ENCODE assay signal across 9 cellular contexts in the genomic region with DNA sequence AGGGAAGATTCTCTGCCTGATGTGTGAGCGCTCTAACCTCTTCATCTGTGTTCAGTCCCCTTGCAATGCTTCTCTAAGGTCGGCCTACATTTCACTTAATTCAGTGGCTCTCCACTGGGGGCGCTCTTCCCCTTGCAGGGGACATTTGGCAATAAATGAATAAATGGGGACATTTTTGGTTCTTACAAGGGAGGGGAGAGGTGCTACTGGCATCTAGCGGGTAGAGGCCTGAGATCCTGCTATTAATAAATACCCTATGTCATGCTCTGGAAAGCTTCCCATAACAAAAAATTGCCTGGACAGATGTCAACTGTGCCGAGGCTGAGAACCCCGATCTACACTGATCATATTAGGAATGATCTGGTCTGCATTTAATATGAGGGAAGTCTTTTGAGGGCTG. TPM values are rescaled to one million over a fixed set of nuclear protein-coding genes. Genes with fewer than 3 reads are reported as not detected.
DNase-seq lines count a peak whose midpoint lies in the region; ATAC-seq and TF ChIP-seq lines count a peak whose summit lies in the region.
"Had no signal": no experiment of that assay in that cellular context is flagged by ENCODE, and none has a peak within 500 bp of the region (broad histone marks: within the 10 kb centered on the region; RNA-seq: fewer than 3 reads in every experiment).

No MANE protein-coding gene starts in this region.

- H3K27ac ChIP-seq in CD4-positive, CD25-positive, alpha-beta regulatory T cell (ENCODE audit: insufficient read depth, low read length, poor library complexity, severe bottlenecking) = no peak overlapping the region
- no peak overlapping the region for H3K27ac ChIP-seq in PC-9
- H3K27ac ChIP-seq in prostate gland = no peak overlapping the region
- H3K27ac ChIP-seq: skin epidermis had no signal

- CTCF ChIA-PET in PC-9 (lab: Charles Lee) = no interaction called here

- peaks cover 6% of the 10 kb centered on the region for H3K27me3 Mint-ChIP-seq in CD4-positive, CD25-positive, alpha-beta regulatory T cell
- no peaks in the 10 kb centered on the region for H3K27me3 Mint-ChIP-seq in HFFc6 (ENCODE audit: insufficient read depth)

- H3K4me2 ChIP-seq in PC-9 = no peak overlapping the region

- DNase-seq in CD4-positive, CD25-positive, alpha-beta regulatory T cell = peak; percentile 28 to 65 (median 46)
- peak; percentile 50 for DNase-seq in HFFc6
- DNase-seq in PC-9 = peak; percentile 39 to 44
- peak; percentile 27 to 37 for DNase-seq in activated T-helper 1 cell treated with anti-CD3 and anti-CD28 coated beads, Interleukin-2, amount 50 U/mL, for 16 hours (ENCODE audit: low read depth in 1 of 2, low spot score in 1 of 2)
- DNase-seq in germinal center (ENCODE audit: low spot score) = peak; percentile 67
- DNase-seq in prostate gland (ENCODE audit: low spot score) = no peak

- POLR2A ChIA-PET in PC-9 (lab: Charles Lee; ENCODE audit: unreplicated experiment) = no interaction called here

- H3K4me1 Mint-ChIP-seq in CD4-positive, CD25-positive, alpha-beta regulatory T cell = no peaks in the 10 kb centered on the region
- H3K4me1 Mint-ChIP-seq in HFFc6 (ENCODE audit: low read depth) = peaks cover 31% of the 10 kb centered on the region

- H4K20me1 ChIP-seq in PC-9 (ENCODE audit: insufficient read depth) = no peaks in the 10 kb centered on the region

- 28% methylated on average over 6 of the region's 6 CpGs for WGBS in prostate gland

- no peaks in the 10 kb centered on the region for H3K36me3 Mint-ChIP-seq in CD4-positive, CD25-positive, alpha-beta regulatory T cell
- H3K36me3 Mint-ChIP-seq in HFFc6 (ENCODE audit: low read depth) = no peaks in the 10 kb centered on the region

- no peaks in the 10 kb centered on the region for H3K27me3 ChIP-seq in CD4-positive, CD25-positive, alpha-beta regulatory T cell (ENCODE audit: control insufficient read depth, insufficient read depth, low read length)
- peaks cover 9% of the 10 kb centered on the region for H3K27me3 ChIP-seq in PC-9 (ENCODE audit: insufficient read depth, low read depth)
- no peaks in the 10 kb centered on the region for H3K27me3 ChIP-seq in prostate gland (replicated peaks; ENCODE audit: insufficient read depth)

- H3K4me3 Mint-ChIP-seq in CD4-positive, CD25-positive, alpha-beta regulatory T cell = no peak overlapping the region
- peak overlapping the region; percentile 25; the same call in 1 of the 2 replicates for H3K4me3 Mint-ChIP-seq in HFFc6

- H3K4me1 ChIP-seq in CD4-positive, CD25-positive, alpha-beta regulatory T cell (ENCODE audit: control insufficient read depth, insufficient read depth, low read length, poor library complexity, severe bottlenecking) = no peaks in the 10 kb centered on the region
- H3K4me1 ChIP-seq in PC-9 (replicated peaks; ENCODE audit: insufficient read depth) = no peaks in the 10 kb centered on the region
- H3K4me1 ChIP-seq in prostate gland (replicated peaks) = no peaks in the 10 kb centered on the region

- TF ChIP-seq POLR2A in prostate gland (IDR thresholded peaks at IDR 0.05) = no peak

- H3K79me2 ChIP-seq in PC-9 (ENCODE audit: low read depth) = no peaks in the 10 kb centered on the region

- H3K36me3 ChIP-seq in CD4-positive, CD25-positive, alpha-beta regulatory T cell (ENCODE audit: control insufficient read depth, insufficient read depth, low read length) = no peaks in the 10 kb centered on the region
- H3K36me3 ChIP-seq in PC-9 (ENCODE audit: low read depth) (no peaks in the 10 kb centered on the region), prostate gland (no peaks in the 10 kb centered on the region)

- TF ChIP-seq CTCF in HFFc6 (IDR thresholded peaks at IDR 0.05) (peak; percentile 97), PC-9 (conservative IDR thresholded peaks at IDR 0.05) (peak; percentile 92), prostate gland (IDR thresholded peaks at IDR 0.05) (peak; percentile 26 to 67 (median 54))

- ATAC-seq in CD4-positive, CD25-positive, alpha-beta regulatory T cell (ENCODE audit: low read depth in 2 of 2) = no peak
- no peak for ATAC-seq in GM18909 (IDR thresholded peaks at IDR 0.05; ENCODE audit: poor library complexity, unreplicated experiment)
- ATAC-seq in GM21447 (IDR thresholded peaks at IDR 0.05; ENCODE audit: unreplicated experiment) = no peak

- no peak overlapping the region for H3K27ac Mint-ChIP-seq in CD4-positive, CD25-positive, alpha-beta regulatory T cell
- H3K27ac Mint-ChIP-seq in HFFc6 = peak overlapping the region; percentile 30; the same call in 1 of the 2 replicates

- H2AFZ ChIP-seq in PC-9 = no peak overlapping the region

- no peaks in the 10 kb centered on the region for H3K9me3 Mint-ChIP-seq in CD4-positive, CD25-positive, alpha-beta regulatory T cell
- no peaks in the 10 kb centered on the region for H3K9me3 Mint-ChIP-seq in HFFc6

- no TSS peak for BruUV-seq in PC-9 (replicated peaks; lab: Mats Ljungman, UMichigan)

- no peak overlapping the region for H3K4me3 ChIP-seq in CD4-positive, CD25-positive, alpha-beta regulatory T cell (ENCODE audit: low read depth, low read length)
- H3K4me3 ChIP-seq in PC-9 (no peak overlapping the region), prostate gland (no peak overlapping the region)
- H3K4me3 ChIP-seq: skin epidermis had no signal

- no peaks in the 10 kb centered on the region for H3K9me3 ChIP-seq in CD4-positive, CD25-positive, alpha-beta regulatory T cell (ENCODE audit: control insufficient read depth in 2 of 2, low read length in 2 of 2)
- H3K9me3 ChIP-seq in PC-9 (ENCODE audit: insufficient read depth, low read depth) (no peaks in the 10 kb centered on the region), prostate gland (no peaks in the 10 kb centered on the region)

- no peaks in the 10 kb centered on the region for H3F3A ChIP-seq in PC-9 (ENCODE audit: insufficient read depth, low read depth)

- H3K9me2 ChIP-seq in PC-9 (ENCODE audit: insufficient read depth) = no peaks in the 10 kb centered on the region

- intact Hi-C loops in PC-9 (cut with micrococcal nuclease; ENCODE audit: unreplicated experiment) = loop anchor here (5.0 kb wide), 1 partner anchor 55 kb away; no protein-coding TSS in a partner anchor
- intact Hi-C loops in prostate gland (cut with DNase I) = loop anchor here (5.0 kb wide), 1 partner anchor 165 kb away; no protein-coding TSS in a partner anchor

RNA-seq across cellular contexts. Expression of a gene that starts 25.9 kb away (rescaled TPM):
- 41.4 TPM for total RNA-seq in CD4-positive, CD25-positive, alpha-beta regulatory T cell
- polyA plus RNA-seq in CD4-positive, CD25-positive, alpha-beta regulatory T cell = 10 to 100 TPM; 10.4 to 18.9 (median 15.0) TPM
- 10 to 100 TPM; 66.6 to 79.5 (median 73.0) TPM for total RNA-seq in HFFc6 (2021; fragmentation: NEBNext Ultra II Directional; extraction: Animal tissue kit (Norgen Biotek cat#: 25700))
- total RNA-seq in PC-9 (2021) = 49.2 and 52.8 TPM in 2 replicates
- 10 to 100 TPM; 32.9 to 52.8 TPM for total RNA-seq in prostate gland

RNA-seq across cellular contexts. Expression of a gene that starts 57.7 kb away (rescaled TPM):
- 48.8 TPM for total RNA-seq in CD4-positive, CD25-positive, alpha-beta regulatory T cell
- 100 to 1,000 TPM in 1 of 4 donors, 10 to 100 TPM in 3; 79.9 to 112 (median 81.9) TPM for polyA plus RNA-seq in CD4-positive, CD25-positive, alpha-beta regulatory T cell
- total RNA-seq in HFFc6 (2021; fragmentation: NEBNext Ultra II Directional; extraction: Animal tissue kit (Norgen Biotek cat#: 25700)) = 10 to 100 TPM; 78.1 to 96.6 (median 86.1) TPM
- total RNA-seq in PC-9 (2021) (72.3 and 75.3 TPM in 2 replicates), prostate gland (100 to 1,000 TPM; 100 to 102 TPM)
